ENCODE assay signal across 25 cellular contexts in the genomic region with DNA sequence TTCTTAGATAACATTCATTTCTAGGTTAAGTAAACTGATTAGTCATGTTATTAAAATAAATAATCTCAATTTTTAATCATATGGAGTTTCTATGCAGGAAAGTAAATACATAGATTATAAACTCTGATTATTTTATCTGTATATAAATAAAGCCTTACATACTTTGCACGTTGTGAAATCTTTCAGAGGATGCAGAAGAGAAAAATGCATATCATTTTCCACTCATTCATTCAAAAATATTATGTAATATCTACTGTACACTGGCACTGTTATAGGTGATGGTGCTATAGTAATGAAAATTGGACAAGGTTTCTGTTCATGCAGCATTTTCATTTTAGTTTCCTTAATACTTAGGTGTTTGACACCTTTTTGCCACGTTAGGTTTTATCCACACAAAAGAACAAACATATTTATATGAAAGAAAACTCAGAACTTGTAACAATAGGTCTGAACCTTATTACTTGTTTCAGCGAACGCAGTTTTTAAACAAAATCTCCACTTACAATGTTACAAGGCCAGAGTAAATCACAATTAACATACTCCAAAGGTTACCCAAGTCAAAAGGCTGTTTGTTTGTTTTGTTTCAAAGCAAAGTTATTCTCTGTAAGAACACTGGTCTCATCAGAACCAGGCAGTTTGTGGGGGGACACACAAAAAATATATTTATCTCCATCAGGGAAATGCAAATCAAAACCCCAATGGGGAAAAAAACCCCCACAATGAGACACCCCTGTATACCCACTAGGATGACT. TPM values are rescaled to one million over a fixed set of nuclear protein-coding genes. Genes with fewer than 3 reads are reported as not detected.
DNase-seq lines count a peak whose midpoint lies in the region; ATAC-seq, FAIRE-seq and TF ChIP-seq lines count a peak whose summit lies in the region.
"Had no signal": no experiment of that assay in that cellular context is flagged by ENCODE, and none has a peak within 500 bp of the region (broad histone marks: within the 10 kb centered on the region; RNA-seq: fewer than 3 reads in every experiment).

No MANE protein-coding gene starts in this region.

- WGBS in IMR-90 (ENCODE audit: extremely low coverage in 2 of 2, insufficient read length in 1 of 2), 2 experiments = no CpG with 5 or more reads among the region's 4 CpGs

- dilution Hi-C loops in IMR-90 (cut with HindIII; ENCODE audit: low sequenced_read_pairs, unreplicated experiment) = no loop called here

- H4K91ac ChIP-seq in IMR-90 (ENCODE audit: insufficient read depth, low read depth, low read length) = no peak overlapping the region

- H3K4me1 ChIP-seq in IMR-90 (ENCODE audit: control insufficient read depth, insufficient read depth, low read length) = no peaks in the 10 kb centered on the region
- H3K4me1 ChIP-seq: Caco-2 had no signal

- no peak overlapping the region for H3K18ac ChIP-seq in IMR-90 (ENCODE audit: low read depth, low read length)

- no peak overlapping the region for H3K14ac ChIP-seq in IMR-90 (replicated peaks; ENCODE audit: low read depth, low read length)

- no peak for TF ChIP-seq POLR2A in IMR-90 (IDR thresholded peaks at IDR 0.05; ENCODE audit: low read depth, low read length)

- CTCF ChIA-PET in IMR-90 (lab: Yijun Ruan, JAX) = no interaction called here

- no TSS peak for BruUV-seq in IMR-90 (replicated peaks; lab: Mats Ljungman, UMichigan)

- H3K4me3 Mint-ChIP-seq in stimulated activated effector memory CD8-positive, alpha-beta T cell treated with anti-CD3 and anti-CD28 coated beads, Interleukin-12 subunit alpha, Interleukin-12 subunit beta, amount 100 ng/mL, for 72 hours = no peak overlapping the region
- H3K4me3 Mint-ChIP-seq: CD4-positive, alpha-beta memory T cell; HFFc6 had no signal

- H3K23ac ChIP-seq in IMR-90 (ENCODE audit: low read depth, low read length) = no peak overlapping the region

- H2BK5ac ChIP-seq in IMR-90 (ENCODE audit: low read depth, low read length, poor library complexity, severe bottlenecking) = no peak overlapping the region

- no peak overlapping the region for H3K9ac ChIP-seq in IMR-90 (ENCODE audit: low read depth, low read length)

- H2BK20ac ChIP-seq in IMR-90 (ENCODE audit: low read depth, low read length) = no peak overlapping the region

- peak; percentile 94 for FAIRE-seq in islet of Langerhans (lab: Jason Lieb, UNC)
- no peak for FAIRE-seq in GM19239 (lab: Jason Lieb, UNC)
- FAIRE-seq: HTR-8/SVneo had no signal

- no peak overlapping the region for H4K5ac ChIP-seq in IMR-90 (ENCODE audit: low read depth, low read length)

- intact Hi-C loops in IMR-90 (cut with micrococcal nuclease) = no loop called here

- no peak overlapping the region for H3K4ac ChIP-seq in IMR-90 (ENCODE audit: low read depth, low read length)

- H2BK15ac ChIP-seq in IMR-90 (ENCODE audit: low read depth, low read length) = no peak overlapping the region

- no peak for TF ChIP-seq CTCF in IMR-90 (conservative IDR thresholded peaks at IDR 0.05; ENCODE audit: low read depth, low read length)

- H2AK9ac ChIP-seq in IMR-90 (replicated peaks; ENCODE audit: low read depth, low read length, poor library complexity) = no peak overlapping the region

- H3K9me3 Mint-ChIP-seq in stimulated activated effector memory CD8-positive, alpha-beta T cell treated with anti-CD3 and anti-CD28 coated beads, Interleukin-12 subunit alpha, Interleukin-12 subunit beta, amount 100 ng/mL, for 72 hours = no peaks in the 10 kb centered on the region
- H3K9me3 Mint-ChIP-seq: CD4-positive, alpha-beta memory T cell; HFFc6; IgD-negative memory B cell had no signal

- no peak overlapping the region for H3K4me3 ChIP-seq in IMR-90 (ENCODE audit: insufficient read depth, low read depth, low read length)
- H3K4me3 ChIP-seq: GM12878 had no signal

- peaks cover 96% of the 10 kb centered on the region for H3K36me3 Mint-ChIP-seq in stimulated activated effector memory CD8-positive, alpha-beta T cell treated with anti-CD3 and anti-CD28 coated beads, Interleukin-12 subunit alpha, Interleukin-12 subunit beta, amount 100 ng/mL, for 72 hours

- H2BK120ac ChIP-seq in IMR-90 (ENCODE audit: low read depth, low read length) = no peak overlapping the region

- H4K8ac ChIP-seq in IMR-90 (ENCODE audit: low read depth in 2 of 2, low read length in 2 of 2) = no peak overlapping the region

- peaks cover 19% of the 10 kb centered on the region; the same call in 1 of the 2 replicates for H3K36me3 ChIP-seq in IMR-90 (ENCODE audit: control insufficient read depth, insufficient read depth, low read length)

- POLR2A ChIA-PET in IMR-90 (lab: Charles Lee; ENCODE audit: unreplicated experiment) = no interaction called here

- in situ Hi-C loops in IMR-90 (cut with MboI; ENCODE audit: low sequenced_read_pairs) = no loop called here

- no peak for TF ChIP-seq RAD21 in IMR-90 (IDR thresholded peaks at IDR 0.05; ENCODE audit: low read length)

- H3K9me3 ChIP-seq in IMR-90 (ENCODE audit: control insufficient read depth, insufficient read depth, low read length) = no peaks in the 10 kb centered on the region
- H3K9me3 ChIP-seq: Caco-2 had no signal

- DNase-seq in IMR-90 = peak; percentile 43
- peak; percentile 23 for DNase-seq in amniotic epithelial cell (ENCODE audit: low read depth)
- no peak for DNase-seq in stimulated activated effector memory CD8-positive, alpha-beta T cell treated with anti-CD3 and anti-CD28 coated beads, Interleukin-12 subunit alpha, Interleukin-12 subunit beta, amount 100 ng/mL, for 72 hours (ENCODE audit: low spot score in 2 of 2)
- no peak for DNase-seq in CD1c-positive myeloid dendritic cell (ENCODE audit: extremely low spot score)
- no peak for DNase-seq in GM19239 (ENCODE audit: insufficient read length, low spot score)
- DNase-seq: Caco-2; CD4-positive, alpha-beta memory T cell; DMS 273 treated with DMSO at 0.1 percent for 48 hours; DMS79 treated with DMSO at 0.1 percent for 48 hours; H7; HFFc6; NCI-H1105; NCI-H146; NCI-H2029 treated with DMSO at 0.1 percent for 48 hours; NCI-H345; NCI-H524; NCI-H774; NK-92 treated with Interleukin-12 subunit alpha and Interleukin-12 subunit beta, amount 100 ng/mL, for 24 hours had no signal

- no peak overlapping the region for H2AFZ ChIP-seq in IMR-90 (replicated peaks; ENCODE audit: low read length, poor library complexity)

- no peak overlapping the region for H3K4me2 ChIP-seq in IMR-90 (ENCODE audit: low read depth, low read length)

- peak overlapping the region; percentile 5; the same call in 1 of the 2 replicates for H3K27ac ChIP-seq in IMR-90 (ENCODE audit: insufficient read depth, low read length)

- no peak overlapping the region for H3K56ac ChIP-seq in IMR-90 (ENCODE audit: extremely low read depth, insufficient read depth, low read length)

- H2AK5ac ChIP-seq in IMR-90 (ENCODE audit: low read depth, low read length) = no peak overlapping the region

- peaks cover 3% of the 10 kb centered on the region; the same call in 1 of the 2 replicates for H3K9me1 ChIP-seq in IMR-90 (ENCODE audit: insufficient read depth, low read length)

- H4K20me1 ChIP-seq in IMR-90 (ENCODE audit: insufficient read depth, low read length) = peaks cover 3% of the 10 kb centered on the region; the same call in 1 of the 2 replicates

- H3K79me1 ChIP-seq in IMR-90 (ENCODE audit: low read depth in 1 of 2, low read length in 2 of 2) = peaks cover 11 to 17% of the 10 kb centered on the region in 2 experiments; a peak in 2 of 4 replicates

- peaks cover 5% of the 10 kb centered on the region for H3K4me1 Mint-ChIP-seq in stimulated activated effector memory CD8-positive, alpha-beta T cell treated with anti-CD3 and anti-CD28 coated beads, Interleukin-12 subunit alpha, Interleukin-12 subunit beta, amount 100 ng/mL, for 72 hours

- ATAC-seq in IMR-90 (ENCODE audit: low read depth) = peak; percentile 76
- ATAC-seq in stimulated activated effector memory CD8-positive, alpha-beta T cell treated with anti-CD3 and anti-CD28 coated beads, Interleukin-12 subunit alpha, Interleukin-12 subunit beta, amount 100 ng/mL, for 72 hours = no peak
- ATAC-seq in HG03139 (IDR thresholded peaks at IDR 0.05; ENCODE audit: unreplicated experiment) = no peak
- ATAC-seq: GM12878, Panc1, SK-N-SH treated with all-trans-retinoic acid at 6 μM for 48 hours had no signal

- peak overlapping the region; percentile 32 for H3K27ac Mint-ChIP-seq in stimulated activated effector memory CD8-positive, alpha-beta T cell treated with anti-CD3 and anti-CD28 coated beads, Interleukin-12 subunit alpha, Interleukin-12 subunit beta, amount 100 ng/mL, for 72 hours
- H3K27ac Mint-ChIP-seq: HFFc6 had no signal

- H3K27me3 ChIP-seq in IMR-90 (ENCODE audit: control insufficient read depth, insufficient read depth, low read length) = no peaks in the 10 kb centered on the region

TF ChIP-seq in IMR-90, 13 proteins besides CTCF, POLR2A, EP300 and RAD21:
- TF ChIP-seq RFX5 (IDR thresholded peaks at IDR 0.05; ENCODE audit: low read depth, low read length) = no peak
- TF ChIP-seq CEBPB (IDR thresholded peaks at IDR 0.05; ENCODE audit: low read depth, low read length) = peak; percentile 80

RNA-seq across cellular contexts. Expression of a gene that starts 27.4 kb away (rescaled TPM):
- 34.4 and 46.4 TPM in 2 replicates for total RNA-seq in IMR-90 (2012; rRNA removed)
- polyA plus RNA-seq in IMR-90 (2012; rRNA removed) = 8.8 and 9.6 TPM in 2 replicates
- 3.3 and 3.7 TPM in 2 replicates for polyA plus RNA-seq in IMR-90 (2012; cell fraction: cytosol; rRNA removed)
- 6.7 and 21.4 TPM in 2 replicates for polyA plus RNA-seq in IMR-90 (2012; cell fraction: nucleus; rRNA removed; ENCODE audit: low replicate concordance)

RNA-seq across cellular contexts. Expression of a gene that starts 53.9 kb away (rescaled TPM):
- 58.6 and 89.8 TPM in 2 replicates for total RNA-seq in IMR-90 (2012; rRNA removed)
- polyA plus RNA-seq in IMR-90 (2012; rRNA removed) = 74.3 and 84.5 TPM in 2 replicates
- polyA plus RNA-seq in IMR-90 (2012; cell fraction: cytosol; rRNA removed) = 35.1 and 39.0 TPM in 2 replicates
- polyA plus RNA-seq in IMR-90 (2012; cell fraction: nucleus; rRNA removed; ENCODE audit: low replicate concordance) = 9.4 and 49.6 TPM in 2 replicates

Comparison
In these comparisons a context has a peak if more than half of its experiments do, and no peak if none do; other contexts are left out.
1. DNase-seq: peak in IMR-90 (single experiment) and amniotic epithelial cell (single experiment); none in stimulated activated effector memory CD8-positive, alpha-beta T cell treated with anti-CD3 and anti-CD28 coated beads, Interleukin-12 subunit alpha, Interleukin-12 subunit beta, amount 100 ng/mL, for 72 hours (0 of 2), CD1c-positive myeloid dendritic cell (single experiment) and GM19239 (single experiment).